ENCODE assay signal across 8 cellular contexts in the genomic region with DNA sequence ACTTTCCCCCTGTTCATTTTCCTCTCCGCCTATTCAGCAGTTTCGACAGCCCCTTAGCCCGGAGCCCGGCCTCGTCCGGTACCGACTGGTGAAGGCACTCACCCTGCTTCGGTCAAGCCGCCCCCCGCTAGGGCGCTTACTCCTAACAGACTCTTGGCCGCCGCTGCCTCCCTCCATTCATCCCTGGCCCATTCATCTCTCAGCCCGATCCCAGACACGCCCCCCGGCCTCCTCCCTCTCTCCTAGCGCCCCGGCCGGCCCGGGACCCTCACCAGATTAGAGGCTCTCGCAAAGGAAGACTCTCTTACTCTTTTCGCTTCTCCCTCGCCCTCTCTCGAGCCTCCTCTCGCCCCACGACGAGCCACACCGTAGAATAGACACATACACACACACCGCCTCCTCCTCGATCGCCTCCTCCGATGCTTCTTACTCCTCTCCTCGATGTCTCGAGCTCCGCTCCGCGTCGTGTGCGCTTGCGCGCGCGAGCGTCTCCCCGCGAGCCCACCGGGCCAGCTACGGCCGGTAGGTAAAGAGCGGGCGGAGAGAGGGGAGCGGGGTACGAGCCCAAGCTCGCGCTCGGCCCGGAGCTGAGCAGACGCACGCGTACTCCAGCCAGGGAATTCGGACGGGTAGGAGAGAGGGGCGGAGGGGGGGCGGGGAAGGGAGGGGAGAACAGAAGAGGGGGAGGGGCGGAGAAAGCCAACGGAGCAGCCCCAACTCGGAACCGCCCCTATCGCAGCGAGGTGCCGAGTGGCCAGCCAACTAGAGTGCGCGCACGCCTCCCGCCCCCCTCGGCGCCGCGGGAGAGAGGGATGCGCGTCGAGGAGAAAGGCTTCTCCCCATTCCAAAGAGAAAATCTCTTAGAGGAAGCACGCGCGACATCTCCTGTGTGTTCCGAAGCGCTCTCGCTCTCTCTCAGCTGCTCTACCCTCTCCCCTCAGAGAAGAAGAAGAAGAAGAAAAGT. TPM values are rescaled to one million over a fixed set of nuclear protein-coding genes. Genes with fewer than 3 reads are reported as not detected.
DNase-seq lines count a peak whose midpoint lies in the region; ATAC-seq lines count a peak whose summit lies in the region.

A gene (minus strand): TSS at position 633 of the 964 bp plus-strand sequence.

- no peaks in the 10 kb centered on the region for H3K9me3 Mint-ChIP-seq in immature natural killer cell

- in situ Hi-C loops in Caki2 (cut with HindIII; ENCODE audit: low pct_unique_long_range_greater_than_20kb, low sequenced_read_pairs), result no loop called here

- peak within 1 kb of the TSS; percentile 80 to 85 (median 82) for H3K4me3 Mint-ChIP-seq in immature natural killer cell

- H3K4me1 Mint-ChIP-seq in immature natural killer cell, result peaks cover 14 to 20% of the 10 kb centered on the region in 2 donors

- H3K27ac Mint-ChIP-seq in immature natural killer cell, result no peak within 1 kb of the TSS

- no peaks in the 10 kb centered on the region for H3K36me3 Mint-ChIP-seq in immature natural killer cell

- DNase-seq in Caki2 (ENCODE audit: low read depth) (peak; percentile 77), NCI-H1694 treated with DMSO at 0.1 percent for 48 hours (lab: John Stamatoyannopoulos, UW) (peak; percentile 70), cerebellum (ENCODE audit: low spot score) (peak; percentile 72), immature natural killer cell (peak in 2 of 3 donors; percentile 5 to 12), skeletal muscle cell (ENCODE audit: low read depth) (peak; percentile 56)

- H3K4me3 ChIP-seq in skeletal muscle cell (ENCODE audit: low read depth, low read length), result peak within 1 kb of the TSS; percentile 60

- ATAC-seq in activated CD4-positive, CD25-positive, alpha-beta regulatory T cell treated with anti-CD3 and anti-CD28 coated beads, Interleukin-2, amount 50 U/mL, for 24 hours, result peak; percentile 65 to 76
- no peak for ATAC-seq in GM21360 (IDR thresholded peaks at IDR 0.05; ENCODE audit: unreplicated experiment)
- no peak for ATAC-seq in GM18858 (IDR thresholded peaks at IDR 0.05; ENCODE audit: unreplicated experiment)

- peaks cover 0 to 28% (median 13%) of the 10 kb centered on the region in 3 donors for H3K27me3 Mint-ChIP-seq in immature natural killer cell (ENCODE audit: low read depth in 3 of 3)

RNA-seq across cellular contexts. Expression of the gene that starts here (rescaled TPM):
- 0.96 and 2.7 TPM in 2 replicates for total RNA-seq in Caki2 (2014; rRNA removed; shearing (Covaris generic); ENCODE audit: low replicate concordance)
- 40.2 TPM for total RNA-seq in cerebellum
- not detected for polyA plus RNA-seq in immature natural killer cell

Comparison
In these comparisons a context has a peak if more than half of its experiments do, and no peak if none do; other contexts are left out.
1. RNA of the gene that starts here (total RNA-seq): 40.2 TPM in cerebellum (single experiment); 0.96 to 2.7 TPM in Caki2; every median in the first group is over 10 times any median in the second.
2. Peak in DNase-seq in immature natural killer cell; RNA of the gene not detected or under 1 TPM.
3. DNase-seq: peak in every context shown above with its lines; median percentile 77 in Caki2; 72 in cerebellum; 70 in NCI-H1694 treated with DMSO at 0.1 percent for 48 hours; 56 in skeletal muscle cell; 8 in immature natural killer cell.
4. ATAC-seq: peak in activated CD4-positive, CD25-positive, alpha-beta regulatory T cell treated with anti-CD3 and anti-CD28 coated beads, Interleukin-2, amount 50 U/mL, for 24 hours (2 of 2); none in GM21360 (single experiment) and GM18858 (single experiment).